ENCODE assay signal across 16 cellular contexts in genomic region chr1:19028110-19028509, GRCh38.
DNase-seq lines count a peak whose midpoint lies in the region; ATAC-seq and TF ChIP-seq lines count a peak whose summit lies in the region.
"Had no signal": no experiment of that assay in that cellular context is flagged by ENCODE, and none has a peak within 500 bp of the region (broad histone marks: within the 10 kb centered on the region; RNA-seq: fewer than 3 reads in every experiment).

No MANE protein-coding gene starts in this region.

- no peak overlapping the region for H3K4me2 ChIP-seq in Karpas-422 (ENCODE audit: low read depth, low read length, poor library complexity, severe bottlenecking)

- no peak overlapping the region for H3K27ac Mint-ChIP-seq in activated CD4-positive, alpha-beta T cell treated with anti-CD3 and anti-CD28 coated beads, Interleukin-2, amount 10 ng/mL, durations not matched to agents 7 days and 5 days
- H3K27ac Mint-ChIP-seq: B cell; stimulated activated memory B cell treated with anti-CD40 and anti-IgM and Interleukin-4, amounts not matched to agents 10 μg/mL and 1 μg/mL and 100 μg/mL, for 72 hours had no signal

- no peak overlapping the region for H3K4me3 Mint-ChIP-seq in activated CD4-positive, alpha-beta T cell treated with anti-CD3 and anti-CD28 coated beads, Interleukin-2, amount 10 ng/mL, durations not matched to agents 7 days and 5 days
- H3K4me3 Mint-ChIP-seq: B cell; stimulated activated memory B cell treated with anti-CD40 and anti-IgM and Interleukin-4, amounts not matched to agents 10 μg/mL and 1 μg/mL and 100 μg/mL, for 72 hours had no signal

- no peaks in the 10 kb centered on the region for H3K27me3 ChIP-seq in Karpas-422 (ENCODE audit: low read length)

- intact Hi-C loops in left colon (cut with DNase I, micrococcal nuclease) = no loop called here

- no peak overlapping the region for H3K9ac ChIP-seq in Karpas-422 (ENCODE audit: low read length)

- no peaks in the 10 kb centered on the region for H3K9me2 ChIP-seq in Karpas-422 (replicated peaks; ENCODE audit: insufficient read depth, low read length)

- CTCF ChIA-PET in RWPE1 (lab: Yijun Ruan, JAX) = interaction anchor here (0.7 to 0.8 kb wide), 2 partner anchors 15 to 62 kb away, joined by 3 to 4 read pairs; no protein-coding TSS in a partner anchor
- CTCF ChIA-PET in activated CD4-positive, alpha-beta T cell treated with anti-CD3 and anti-CD28 coated beads, Interleukin-2, amount 10 ng/mL, durations not matched to agents 7 days and 5 days (lab: Charles Lee) = interaction anchor here (0.6 kb wide), 2 partner anchors 11 to 775 kb away, joined by 3 to 4 read pairs; no protein-coding TSS in a partner anchor

- no peaks in the 10 kb centered on the region for H3K4me1 ChIP-seq in Karpas-422 (ENCODE audit: low read length)
- H3K4me1 ChIP-seq: heart right ventricle had no signal

- H3K27ac ChIP-seq in RWPE1 = peak overlapping the region; percentile 72
- H3K27ac ChIP-seq in Karpas-422 (ENCODE audit: low read length) = no peak overlapping the region
- H3K27ac ChIP-seq: heart right ventricle, VCaP had no signal

- peaks cover 3% of the 10 kb centered on the region for H3K4me1 Mint-ChIP-seq in activated CD4-positive, alpha-beta T cell treated with anti-CD3 and anti-CD28 coated beads, Interleukin-2, amount 10 ng/mL, durations not matched to agents 7 days and 5 days
- H3K4me1 Mint-ChIP-seq: B cell; stimulated activated memory B cell treated with anti-CD40 and anti-IgM and Interleukin-4, amounts not matched to agents 10 μg/mL and 1 μg/mL and 100 μg/mL, for 72 hours had no signal

- DNase-seq in DMS153 (lab: John Stamatoyannopoulos, UW) (peak; percentile 78), NCI-H128 (lab: John Stamatoyannopoulos, UW; ENCODE audit: unreplicated experiment) (peak; percentile 28), RWPE1 (ENCODE audit: low spot score) (no peak), left colon (no peak), NOMO-1 (lab: John Stamatoyannopoulos, UW; ENCODE audit: unreplicated experiment in 2 of 2) (no peak), Karpas-422 (no peak)
- DNase-seq in activated CD4-positive, alpha-beta T cell treated with anti-CD3 and anti-CD28 coated beads, Interleukin-2, amount 10 ng/mL, durations not matched to agents 7 days and 5 days = no peak
- DNase-seq: activated CD8-positive, alpha-beta memory T cell treated with anti-CD3 and anti-CD28 coated beads, Interleukin-2, amount 50 U/mL, for 48 hours; heart right ventricle; NCI-H2029; Right ventricle myocardium superior; stimulated activated CD4-positive, alpha-beta T cell treated with anti-CD3 and anti-CD28 coated beads, Interleukin-1b, Interleukin-23, amount 100 ng/mL, for 48 hours had no signal

- peaks cover 10% of the 10 kb centered on the region for H3K27me3 Mint-ChIP-seq in activated CD4-positive, alpha-beta T cell treated with anti-CD3 and anti-CD28 coated beads, Interleukin-2, amount 10 ng/mL, durations not matched to agents 7 days and 5 days

- POLR2A ChIA-PET in RWPE1 (lab: Yijun Ruan, JAX; ENCODE audit: low non-redundant PET) = no interaction called here
- POLR2A ChIA-PET in activated CD4-positive, alpha-beta T cell treated with anti-CD3 and anti-CD28 coated beads, Interleukin-2, amount 10 ng/mL, durations not matched to agents 7 days and 5 days (lab: Charles Lee) = no interaction called here

- no peaks in the 10 kb centered on the region for H4K20me1 ChIP-seq in Karpas-422 (ENCODE audit: insufficient read depth, low read depth, low read length)

- no peak for TF ChIP-seq CTCF in RWPE1 (conservative IDR thresholded peaks at IDR 0.05; ENCODE audit: low read depth)

- peaks cover 4% of the 10 kb centered on the region for H3K9me3 Mint-ChIP-seq in activated CD4-positive, alpha-beta T cell treated with anti-CD3 and anti-CD28 coated beads, Interleukin-2, amount 10 ng/mL, durations not matched to agents 7 days and 5 days

- no peaks in the 10 kb centered on the region for H3K79me2 ChIP-seq in Karpas-422 (ENCODE audit: low read length)

- H3K36me3 Mint-ChIP-seq in activated CD4-positive, alpha-beta T cell treated with anti-CD3 and anti-CD28 coated beads, Interleukin-2, amount 10 ng/mL, durations not matched to agents 7 days and 5 days (ENCODE audit: low read depth) = no peaks in the 10 kb centered on the region
- H3K36me3 Mint-ChIP-seq: stimulated activated memory B cell treated with anti-CD40 and anti-IgM and Interleukin-4, amounts not matched to agents 10 μg/mL and 1 μg/mL and 100 μg/mL, for 72 hours had no signal

- H3K9me3 ChIP-seq in Karpas-422 (ENCODE audit: low read length) = no peaks in the 10 kb centered on the region

- no peak overlapping the region for H3K4me3 ChIP-seq in Karpas-422 (ENCODE audit: low read length)
- H3K4me3 ChIP-seq: heart right ventricle had no signal

- no peak overlapping the region for H2AFZ ChIP-seq in Karpas-422 (ENCODE audit: low read length)

- H3K36me3 ChIP-seq in Karpas-422 (ENCODE audit: insufficient read depth, low read length) = no peaks in the 10 kb centered on the region
- H3K36me3 ChIP-seq: heart right ventricle had no signal

- ATAC-seq in left colon (peak; percentile 74), GM21528 (IDR thresholded peaks at IDR 0.05; ENCODE audit: low FRiP score, unreplicated experiment) (no peak)
- ATAC-seq: stimulated activated memory B cell treated with anti-CD40 and anti-IgM and Interleukin-4, amounts not matched to agents 10 μg/mL and 1 μg/mL and 100 μg/mL, for 72 hours had no signal

Comparison
In these comparisons a context has a peak if more than half of its experiments do, and no peak if none do; other contexts are left out.
1. DNase-seq: peak in DMS153 (single experiment) and NCI-H128 (single experiment); none in RWPE1 (single experiment), left colon (0 of 2), activated CD4-positive, alpha-beta T cell treated with anti-CD3 and anti-CD28 coated beads, Interleukin-2, amount 10 ng/mL, durations not matched to agents 7 days and 5 days (single experiment), NOMO-1 (0 of 2) and Karpas-422 (single experiment).